ENCODE assay signal across 32 cellular contexts in the genomic region with DNA sequence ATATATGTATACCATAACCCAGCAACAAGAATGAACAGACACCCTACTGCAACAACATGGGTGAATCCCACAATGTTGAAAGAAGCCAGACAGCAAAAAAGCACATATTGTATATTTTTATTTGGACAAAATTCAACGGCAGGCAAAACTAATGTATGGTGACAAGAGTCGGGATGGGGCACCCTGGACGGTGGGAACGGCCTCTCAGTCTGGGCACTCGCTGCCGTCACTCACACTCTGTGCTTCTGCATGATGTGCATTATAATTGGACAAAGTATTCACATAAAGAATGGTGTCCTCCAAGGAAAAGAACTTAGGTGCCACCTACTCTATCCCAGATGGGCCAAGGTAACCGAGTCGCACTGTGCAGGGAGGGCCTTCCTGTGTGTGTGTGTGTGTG.
DNase-seq lines count a peak whose midpoint lies in the region; ATAC-seq, FAIRE-seq and TF ChIP-seq lines count a peak whose summit lies in the region.
"Had no signal": no experiment of that assay in that cellular context is flagged by ENCODE, and none has a peak within 500 bp of the region (broad histone marks: within the 10 kb centered on the region; RNA-seq: fewer than 3 reads in every experiment).

No MANE protein-coding gene starts in this region.

- TF ChIP-seq CTCF in kidney (IDR thresholded peaks at IDR 0.05; ENCODE audit: borderline replicate concordance, extremely low read depth, insufficient read depth): no peak
- no peak for TF ChIP-seq CTCF in vagina (IDR thresholded peaks at IDR 0.05)
- TF ChIP-seq CTCF in coronary artery (IDR thresholded peaks at IDR 0.05): no peak

- DNase-seq in kidney: peak; percentile 11
- no peak for DNase-seq in neuronal stem cell (ENCODE audit: low spot score)
- DNase-seq in vagina (ENCODE audit: extremely low spot score in 2 of 2): no peak
- no peak for DNase-seq in stimulated activated CD4-positive, alpha-beta T cell treated with anti-CD3 and anti-CD28 coated beads, Interleukin-4, amount 100 ng/mL, for 1 hour
- DNase-seq in coronary artery (ENCODE audit: low spot score): no peak
- DNase-seq: 8988T; ACHN; AML-193; BE2C; Caco-2; Calu3; CD4-positive, alpha-beta memory T cell; CD4-positive, alpha-beta T cell; CD4-positive, CD25-positive, alpha-beta regulatory T cell; CD8-positive, alpha-beta memory T cell; CD8-positive, alpha-beta T cell; COR-L47; DMS 273 treated with DMSO at 0.1 percent for 48 hours; DMS153; DMS53; DMS79; DMS79 treated with DMSO at 0.1 percent for 48 hours; DND-41; EL had no signal

- peak overlapping the region; percentile 96 for H3K23ac ChIP-seq in neuronal stem cell (ENCODE audit: low read depth, low read length, poor library complexity)

- intact Hi-C loops in kidney (cut with DNase I) (no loop called here), vagina (cut with DNase I) (no loop called here)

- H4K91ac ChIP-seq in neuronal stem cell (ENCODE audit: low read depth, low read length, poor library complexity): no peak overlapping the region

- no peak for FAIRE-seq in kidney (lab: Jason Lieb, UNC)
- FAIRE-seq: A204.1, A549, D721Med had no signal

- H4K8ac ChIP-seq in neuronal stem cell (ENCODE audit: low read depth, low read length): no peak overlapping the region

- H3K4me3 ChIP-seq in kidney (ENCODE audit: low read length in 2 of 2): no peak overlapping the region
- H3K4me3 ChIP-seq in neuronal stem cell (ENCODE audit: low read length in 2 of 2): no peak overlapping the region
- no peak overlapping the region for H3K4me3 ChIP-seq in vagina
- H3K4me3 ChIP-seq in coronary artery: no peak overlapping the region
- H3K4me3 ChIP-seq: A549; BLaER1; BLaER1 treated with 17β-estradiol and CSF1 and Interleukin-3, amounts not matched to agents 10 nM and 100 nM had no signal

- H3K4me2 ChIP-seq in neuronal stem cell (ENCODE audit: insufficient read depth, low read length, poor library complexity, severe bottlenecking): no peak overlapping the region
- H3K4me2 ChIP-seq: A549; BLaER1; BLaER1 treated with 17β-estradiol and CSF1 and Interleukin-3, amounts not matched to agents 10 nM and 100 nM had no signal

- WGBS in neuronal stem cell (ENCODE audit: extremely low coverage in 2 of 2, insufficient read length in 2 of 2, insufficient replicate concordance in 1 of 2), 2 donors: no CpG with 5 or more reads among the region's 8 CpGs

- H3K36me3 ChIP-seq in kidney (ENCODE audit: control insufficient read depth in 1 of 2, insufficient read depth in 2 of 2, low read length in 2 of 2) (peaks cover 0 to 2% of the 10 kb centered on the region in 2 donors), neuronal stem cell (replicated peaks in 1 of 2; ENCODE audit: control insufficient read depth in 2 of 2, insufficient read depth in 2 of 2, low read length in 2 of 2) (peaks cover 3 to 5% of the 10 kb centered on the region in 2 donors), vagina (no peaks in the 10 kb centered on the region)
- H3K36me3 ChIP-seq: BE2C; BLaER1; BLaER1 treated with 17β-estradiol and CSF1 and Interleukin-3, amounts not matched to agents 10 nM and 100 nM had no signal

- no peaks in the 10 kb centered on the region for H3K9me3 ChIP-seq in kidney (ENCODE audit: control insufficient read depth in 1 of 2, low read length in 2 of 2)
- H3K9me3 ChIP-seq in neuronal stem cell (replicated peaks in 1 of 2; ENCODE audit: control insufficient read depth in 2 of 2, insufficient read depth in 1 of 2, low read depth in 1 of 2, low read length in 2 of 2): peaks cover 6 to 11% of the 10 kb centered on the region in 2 donors
- H3K9me3 ChIP-seq in vagina: no peaks in the 10 kb centered on the region
- H3K9me3 ChIP-seq: A549; BE2C; BLaER1; BLaER1 treated with 17β-estradiol and CSF1 and Interleukin-3, amounts not matched to agents 10 nM and 100 nM had no signal

- no peak overlapping the region for H2AFZ ChIP-seq in neuronal stem cell (ENCODE audit: low read length)

- no peaks in the 10 kb centered on the region for H3K27me3 ChIP-seq in neuronal stem cell (ENCODE audit: control insufficient read depth in 3 of 3, insufficient read depth in 3 of 3, low read depth in 1 of 3, low read length in 3 of 3)
- no peaks in the 10 kb centered on the region for H3K27me3 ChIP-seq in vagina
- H3K27me3 ChIP-seq: BE2C; BLaER1; BLaER1 treated with 17β-estradiol and CSF1 and Interleukin-3, amounts not matched to agents 10 nM and 100 nM had no signal

- H2BK12ac ChIP-seq in neuronal stem cell (ENCODE audit: low read length): no peak overlapping the region

- H3K4me1 ChIP-seq in kidney (ENCODE audit: control insufficient read depth in 1 of 2, insufficient read depth in 1 of 2, low read depth in 1 of 2, low read length in 2 of 2): no peaks in the 10 kb centered on the region
- H3K4me1 ChIP-seq in neuronal stem cell (ENCODE audit: control insufficient read depth in 2 of 2, insufficient read depth in 1 of 2, low read depth in 1 of 2, low read length in 2 of 2): no peaks in the 10 kb centered on the region
- peaks cover 23% of the 10 kb centered on the region for H3K4me1 ChIP-seq in vagina
- H3K4me1 ChIP-seq: A549, BE2C, Caco-2 had no signal

- no peaks in the 10 kb centered on the region for H3K79me1 ChIP-seq in neuronal stem cell (ENCODE audit: low read depth, low read length)

- H3K27ac ChIP-seq in kidney (ENCODE audit: low read depth in 2 of 2, low read length in 2 of 2) (no peak overlapping the region), neuronal stem cell (replicated peaks; ENCODE audit: low read length) (no peak overlapping the region), vagina (peak overlapping the region; percentile 76), coronary artery (no peak overlapping the region)
- H3K27ac ChIP-seq: 22Rv1; A549; BLaER1; BLaER1 treated with 17β-estradiol and CSF1 and Interleukin-3, amounts not matched to agents 10 nM and 100 nM; C4-2B had no signal

- no peak overlapping the region for H2BK120ac ChIP-seq in neuronal stem cell (ENCODE audit: low read depth, low read length)

- TF ChIP-seq POLR2A in vagina (IDR thresholded peaks at IDR 0.05): no peak

- H3K9ac ChIP-seq in kidney (ENCODE audit: low read length in 2 of 2) (no peak overlapping the region), neuronal stem cell (ENCODE audit: low read depth, low read length, poor library complexity) (no peak overlapping the region)
- H3K9ac ChIP-seq: BLaER1; BLaER1 treated with 17β-estradiol and CSF1 and Interleukin-3, amounts not matched to agents 10 nM and 100 nM had no signal

- H3K14ac ChIP-seq in neuronal stem cell (ENCODE audit: low read length): no peak overlapping the region

- H3K4ac ChIP-seq in neuronal stem cell (ENCODE audit: low read length): no peak overlapping the region

- H2AK5ac ChIP-seq in neuronal stem cell (ENCODE audit: low read depth, low read length): no peak overlapping the region

- H2BK15ac ChIP-seq in neuronal stem cell (ENCODE audit: low read length): no peak overlapping the region

- no peak overlapping the region for H3K18ac ChIP-seq in neuronal stem cell (ENCODE audit: low read length)

- H2BK5ac ChIP-seq in neuronal stem cell (ENCODE audit: low read length): no peak overlapping the region

- ATAC-seq in GM18858 (IDR thresholded peaks at IDR 0.05; ENCODE audit: unreplicated experiment): no peak
- ATAC-seq: A549; CD8-positive, alpha-beta T cell had no signal
